In the genomic region with DNA sequence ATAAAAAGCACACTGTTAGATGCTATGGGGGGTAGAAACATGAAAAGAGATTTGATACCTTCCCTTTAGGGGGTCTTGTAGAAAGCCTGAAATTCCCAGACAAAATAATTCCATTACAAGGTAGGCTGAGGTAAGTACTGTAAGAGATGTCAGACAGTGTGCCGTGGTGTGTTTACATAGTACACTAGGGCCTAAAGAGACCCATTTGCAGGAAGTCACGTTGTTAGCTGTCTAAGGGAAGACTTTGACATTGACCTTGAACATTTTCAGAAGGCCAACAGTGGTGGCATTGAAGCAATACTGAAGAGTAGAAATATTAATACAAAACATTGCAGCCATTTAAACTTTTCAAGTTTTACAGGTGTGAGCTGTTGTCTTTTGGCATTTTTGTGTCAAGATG, we compare ENCODE assay signal across 8 cellular contexts.
"Had no signal": no experiment of that assay in that cellular context is flagged by ENCODE, and none has a peak within 500 bp of the region (broad histone marks: within the 10 kb centered on the region; RNA-seq: fewer than 3 reads in every experiment).

No MANE protein-coding gene starts in this region.

- H3K4me3 ChIP-seq: GM12878 had no signal

- FAIRE-seq: G401.6, GM12878, GM12891, GM12892, GM18507, GM19239 had no signal

- DNase-seq: GDM1, GF-D8 had no signal

- ATAC-seq: GM12878 had no signal
